In genomic region chr7:129351320-129351719, GRCh38 we compare ENCODE assay signal across 1 cellular context.
TF ChIP-seq lines count a peak whose summit lies in the region.

No MANE protein-coding gene starts in this region.

TF ChIP-seq in H1, 55 proteins besides CTCF, POLR2A, EP300 and RAD21:
- no peak for TF ChIP-seq YY1 (IDR thresholded peaks at IDR 0.05; ENCODE audit: low read depth, low read length)
- TF ChIP-seq JUND (IDR thresholded peaks at IDR 0.05; ENCODE audit: low read length): peak; percentile 53; the same call in 1 of the 2 replicates
